29 cellular contexts compared by ENCODE assay signal in genomic region chr16:20336955-20337354, GRCh38. TPM values are rescaled to one million over a fixed set of nuclear protein-coding genes. Genes with fewer than 3 reads are reported as not detected.
"Had no signal": no experiment of that assay in that cellular context is flagged by ENCODE, and none has a peak within 500 bp of the region (broad histone marks: within the 10 kb centered on the region; RNA-seq: fewer than 3 reads in every experiment).

No MANE protein-coding gene starts in this region.

- H3K9ac ChIP-seq: neural progenitor cell had no signal

- DNase-seq: colonic mucosa; effector CD8-positive, alpha-beta T cell; endodermal cell; foreskin fibroblast; gastrocnemius medialis; head of caudate nucleus; kidney; left lung; mesenchymal stem cell; midbrain; naive thymus-derived CD4-positive, alpha-beta T cell; spleen; stimulated activated CD4-positive, alpha-beta T cell treated with anti-CD3 and anti-CD28 coated beads, Interleukin-4, amount 100 ng/mL, for 4 hours; stimulated activated naive CD8-positive, alpha-beta T cell treated with anti-CD3 and anti-CD28 coated beads, Interleukin-15, Interleukin-2, amounts not matched to agents 100 U/mL and 50 U/mL, for 24 hours; substantia nigra; testis; tibial artery had no signal

- H2AFZ ChIP-seq: neural progenitor cell had no signal

- H3K4me3 ChIP-seq: colonic mucosa, gastrocnemius medialis, left lung, neural progenitor cell, prostate gland, right atrium auricular region, skin epidermis, spleen, testis, tibial artery had no signal

- H3K27ac ChIP-seq: colonic mucosa, epithelial cell of prostate, gastrocnemius medialis, left lung, neural progenitor cell, prostate gland, right atrium auricular region, skin epidermis, spleen, testis, tibial artery had no signal

- H3K4me2 ChIP-seq: neural progenitor cell had no signal

- ATAC-seq: esophagus mucosa; gastrocnemius medialis; left lung; naive thymus-derived CD4-positive, alpha-beta T cell; stimulated activated memory B cell treated with anti-CD40 and anti-IgM and Interleukin-4, amounts not matched to agents 10 μg/mL and 1 μg/mL and 100 μg/mL, for 72 hours; stimulated activated naive CD8-positive, alpha-beta T cell treated with anti-CD3 and anti-CD28 coated beads, Interleukin-15, Interleukin-2, amounts not matched to agents 100 U/mL and 50 U/mL, for 24 hours had no signal

- H3K36me3 ChIP-seq: colonic mucosa, gastrocnemius medialis, left lung, neural progenitor cell, prostate gland, right atrium auricular region, spleen, tibial artery had no signal

- H3K4me1 ChIP-seq: colonic mucosa, gastrocnemius medialis, left lung, neural progenitor cell, prostate gland, right atrium auricular region, spleen, testis, tibial artery had no signal

- H3K9me3 ChIP-seq: colonic mucosa, gastrocnemius medialis, left lung, prostate gland, right atrium auricular region, spleen, testis, tibial artery had no signal

- FAIRE-seq: kidney had no signal

- H3K27me3 ChIP-seq: colonic mucosa, gastrocnemius medialis, neural progenitor cell, right atrium auricular region, testis had no signal

RNA-seq across cellular contexts. Expression of gene GP2, which starts 9.6 kb away (rescaled TPM):
- total RNA-seq: endodermal cell; esophagus mucosa; gastrocnemius medialis; glomerular endothelial cell; left lung; lung microvascular endothelial cell; naive thymus-derived CD4-positive, alpha-beta T cell; osteoblast; right atrium auricular region had no signal
- polyA plus RNA-seq: naive thymus-derived CD4-positive, alpha-beta T cell had no signal

RNA-seq across cellular contexts. Expression of gene UMOD, which starts 15.6 kb away (rescaled TPM):
- total RNA-seq: colonic mucosa; endodermal cell; esophagus mucosa; gastrocnemius medialis; glomerular endothelial cell; left lung; lower leg skin; lung microvascular endothelial cell; naive thymus-derived CD4-positive, alpha-beta T cell; osteoblast; right atrium auricular region; spleen; urinary bladder had no signal
- polyA plus RNA-seq: naive thymus-derived CD4-positive, alpha-beta T cell; urinary bladder had no signal
